Comparison of ENCODE assay signal across 15 cellular contexts in the genomic region with DNA sequence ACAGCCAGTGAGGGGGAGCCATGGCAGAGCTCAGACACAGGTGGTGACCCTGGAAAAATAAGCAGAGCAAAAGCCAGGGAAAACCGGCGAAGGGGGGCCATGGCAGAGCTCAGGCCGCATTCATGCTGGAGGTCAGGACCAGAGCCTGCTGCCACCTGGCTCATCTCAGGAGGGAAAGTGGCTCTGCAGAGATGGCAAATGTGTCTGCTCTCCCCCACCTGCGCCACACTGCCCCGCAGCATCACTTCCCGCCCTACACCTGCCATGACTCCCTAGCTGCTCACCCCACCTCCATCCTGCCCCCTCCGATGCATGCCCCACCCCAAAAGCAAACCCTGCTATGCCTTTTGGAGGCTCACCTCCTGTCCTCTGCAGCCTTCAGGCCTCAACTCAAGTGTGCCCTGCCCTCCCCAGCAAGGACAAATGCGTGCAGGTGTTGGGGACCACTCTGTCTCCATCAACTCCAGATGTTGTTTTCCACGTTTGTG.
"Had no signal": no experiment of that assay in that cellular context is flagged by ENCODE, and none has a peak within 500 bp of the region (broad histone marks: within the 10 kb centered on the region; RNA-seq: fewer than 3 reads in every experiment).

No MANE protein-coding gene starts in this region.

- H3K9me3 ChIP-seq: upper lobe of left lung had no signal

- H3K36me3 Mint-ChIP-seq: activated naive CD8-positive, alpha-beta T cell treated with anti-CD3 and anti-CD28 coated beads, Interleukin-2, amount 10 ng/mL, durations not matched to agents 7 days and 5 days; memory B cell; natural killer cell treated with Interleukin-12 subunit alpha and Interleukin-12 subunit beta and Interleukin-15 and Interleukin-18, amount 100 ng/mL, for 72 hours; T-cell had no signal

- H3K27me3 ChIP-seq: upper lobe of left lung had no signal

- DNase-seq: activated naive CD4-positive, alpha-beta T cell; activated naive CD8-positive, alpha-beta T cell treated with anti-CD3 and anti-CD28 coated beads, Interleukin-2, amount 10 ng/mL, durations not matched to agents 7 days and 5 days; activated T-cell treated with anti-CD3 and anti-CD28 coated beads, Interleukin-2, amount 50 U/mL, for 1 hour; amniotic stem cell; cerebellar nuclear complex; cortex of kidney; stimulated activated CD4-positive, alpha-beta T cell treated with anti-CD3 and anti-CD28 coated beads, Interleukin-4, amount 100 ng/mL, for 4 hours; stimulated activated naive CD8-positive, alpha-beta T cell treated with anti-CD3 and anti-CD28 coated beads, Interleukin-15, Interleukin-2, amounts not matched to agents 100 U/mL and 50 U/mL, for 24 hours; T-cell; upper lobe of left lung had no signal

- H3K27ac Mint-ChIP-seq: activated naive CD8-positive, alpha-beta T cell treated with anti-CD3 and anti-CD28 coated beads, Interleukin-2, amount 10 ng/mL, durations not matched to agents 7 days and 5 days; activated T-helper 17 cell treated with anti-CD3 and anti-CD28 coated beads, Interleukin-2, amount 50 U/mL, for 72 hours; memory B cell; natural killer cell treated with Interleukin-12 subunit alpha and Interleukin-12 subunit beta and Interleukin-15 and Interleukin-18, amount 100 ng/mL, for 72 hours; T-cell; T-helper 2 cell treated with Interferon-gamma antibody and Interleukin-4, amounts not matched to agents 5 μg/mL and 100 μg/mL, for 36 hours had no signal

- H3K27ac ChIP-seq: epithelial cell of prostate, upper lobe of left lung had no signal

- H3K4me1 Mint-ChIP-seq: activated naive CD8-positive, alpha-beta T cell treated with anti-CD3 and anti-CD28 coated beads, Interleukin-2, amount 10 ng/mL, durations not matched to agents 7 days and 5 days; activated T-helper 17 cell treated with anti-CD3 and anti-CD28 coated beads, Interleukin-2, amount 50 U/mL, for 72 hours; memory B cell; T-cell had no signal

- H3K4me3 Mint-ChIP-seq: activated naive CD8-positive, alpha-beta T cell treated with anti-CD3 and anti-CD28 coated beads, Interleukin-2, amount 10 ng/mL, durations not matched to agents 7 days and 5 days; activated T-helper 17 cell treated with anti-CD3 and anti-CD28 coated beads, Interleukin-2, amount 50 U/mL, for 72 hours; memory B cell; natural killer cell treated with Interleukin-12 subunit alpha and Interleukin-12 subunit beta and Interleukin-15 and Interleukin-18, amount 100 ng/mL, for 72 hours; T-cell; T-helper 2 cell treated with Interferon-gamma antibody and Interleukin-4, amounts not matched to agents 5 μg/mL and 100 μg/mL, for 36 hours had no signal

- H3K36me3 ChIP-seq: upper lobe of left lung had no signal

- H3K27me3 Mint-ChIP-seq: activated naive CD8-positive, alpha-beta T cell treated with anti-CD3 and anti-CD28 coated beads, Interleukin-2, amount 10 ng/mL, durations not matched to agents 7 days and 5 days had no signal

- H3K9me3 Mint-ChIP-seq: activated naive CD8-positive, alpha-beta T cell treated with anti-CD3 and anti-CD28 coated beads, Interleukin-2, amount 10 ng/mL, durations not matched to agents 7 days and 5 days; activated T-helper 17 cell treated with anti-CD3 and anti-CD28 coated beads, Interleukin-2, amount 50 U/mL, for 72 hours; natural killer cell treated with Interleukin-12 subunit alpha and Interleukin-12 subunit beta and Interleukin-15 and Interleukin-18, amount 100 ng/mL, for 72 hours; T-cell; T-helper 2 cell treated with Interferon-gamma antibody and Interleukin-4, amounts not matched to agents 5 μg/mL and 100 μg/mL, for 36 hours had no signal

- ATAC-seq: activated T-helper 17 cell treated with anti-CD3 and anti-CD28 coated beads, Interleukin-2, amount 50 U/mL, for 72 hours; natural killer cell treated with Interleukin-12 subunit alpha and Interleukin-12 subunit beta and Interleukin-15 and Interleukin-18, amount 100 ng/mL, for 72 hours; stimulated activated naive CD8-positive, alpha-beta T cell treated with anti-CD3 and anti-CD28 coated beads, Interleukin-15, Interleukin-2, amounts not matched to agents 100 U/mL and 50 U/mL, for 24 hours; T-cell had no signal

- H3K4me3 ChIP-seq: upper lobe of left lung had no signal
